15 cellular contexts compared by ENCODE assay signal in genomic region chr1:183719976-183720497, GRCh38.
A peak's percentile ranks its signal among the peaks of the same experiment; 100 is the strongest.
DNase-seq lines count a peak whose midpoint lies in the region; ATAC-seq and TF ChIP-seq lines count a peak whose summit lies in the region.
"Had no signal": no experiment of that assay in that cellular context is flagged by ENCODE, and none has a peak within 500 bp of the region (broad histone marks: within the 10 kb centered on the region; RNA-seq: fewer than 3 reads in every experiment).

No MANE protein-coding gene starts in this region.

- ATAC-seq in GM21381 (IDR thresholded peaks at IDR 0.05; ENCODE audit: unreplicated experiment), result no peak

- POLR2A ChIA-PET in HEK293 (lab: Yijun Ruan, JAX), result no interaction called here

- H3K27ac ChIP-seq in HEK293 (ENCODE audit: extremely low read depth, low read depth, low read length), result no peak overlapping the region

- no peaks in the 10 kb centered on the region for H3K4me1 Mint-ChIP-seq in activated naive CD4-positive, alpha-beta T cell treated with anti-CD3 and anti-CD28 coated beads, Interleukin-2, amount 10 ng/mL, durations not matched to agents 7 days and 5 days
- H3K4me1 Mint-ChIP-seq: B cell had no signal

- H3K36me3 Mint-ChIP-seq in activated naive CD4-positive, alpha-beta T cell treated with anti-CD3 and anti-CD28 coated beads, Interleukin-2, amount 10 ng/mL, durations not matched to agents 7 days and 5 days, result no peaks in the 10 kb centered on the region

- no peaks in the 10 kb centered on the region for H3K4me1 ChIP-seq in HEK293 (ENCODE audit: control insufficient read depth, insufficient read depth, low read length)

- no peaks in the 10 kb centered on the region for H3K9me3 ChIP-seq in HEK293 (ENCODE audit: control insufficient read depth, insufficient read depth, low read depth, low read length)

- H3K4me3 ChIP-seq in HEK293 (ENCODE audit: low read depth, low read length) (no peak overlapping the region), cardiac fibroblast (replicated peaks in 1 of 2; ENCODE audit: low read depth in 2 of 2, low read length in 2 of 2) (no peak overlapping the region), fibroblast of villous mesenchyme (ENCODE audit: low read depth, low read length) (no peak overlapping the region)

- TF ChIP-seq CTCF in HEK293 (tag by site-specific recombination; IDR thresholded peaks at IDR 0.05), result no peak
- TF ChIP-seq CTCF in cardiac fibroblast (IDR thresholded peaks at IDR 0.05; ENCODE audit: low read depth, low read length), result no peak
- no peak for TF ChIP-seq CTCF in fibroblast of villous mesenchyme (IDR thresholded peaks at IDR 0.05; ENCODE audit: insufficient read depth, low read depth, low read length)

- no peaks in the 10 kb centered on the region for H3K36me3 ChIP-seq in HEK293 (ENCODE audit: control insufficient read depth in 2 of 2, insufficient read depth in 1 of 2, low read length in 2 of 2)

- no peaks in the 10 kb centered on the region for H3K27me3 Mint-ChIP-seq in activated naive CD4-positive, alpha-beta T cell treated with anti-CD3 and anti-CD28 coated beads, Interleukin-2, amount 10 ng/mL, durations not matched to agents 7 days and 5 days

- DNase-seq in cardiac fibroblast (ENCODE audit: low read depth in 2 of 2) (peak; percentile 40 to 50), fibroblast of villous mesenchyme (ENCODE audit: low read depth) (peak; percentile 74), DMS153 (lab: John Stamatoyannopoulos, UW) (no peak), ecto neural progenitor cell (ENCODE audit: low spot score) (no peak)
- DNase-seq in activated naive CD4-positive, alpha-beta T cell treated with anti-CD3 and anti-CD28 coated beads, Interleukin-2, amount 10 ng/mL, durations not matched to agents 7 days and 5 days, result no peak
- DNase-seq: DND-41, GDM1, KBM-7, NCI-H1105, NCI-H1694, NCI-H510A treated with DMSO at 0.1 percent for 48 hours, NCI-H82 had no signal

- no peak overlapping the region for H3K4me3 Mint-ChIP-seq in activated naive CD4-positive, alpha-beta T cell treated with anti-CD3 and anti-CD28 coated beads, Interleukin-2, amount 10 ng/mL, durations not matched to agents 7 days and 5 days
- H3K4me3 Mint-ChIP-seq: B cell had no signal

- CTCF ChIA-PET in HEK293 (lab: Yijun Ruan, JAX), result interaction anchor here (0.6 to 1.3 kb wide), 3 partner anchors 11 to 184 kb away, joined by 3 to 4 read pairs (median 3); no protein-coding TSS in a partner anchor
- CTCF ChIA-PET in activated naive CD4-positive, alpha-beta T cell treated with anti-CD3 and anti-CD28 coated beads, Interleukin-2, amount 10 ng/mL, durations not matched to agents 7 days and 5 days (lab: Charles Lee), result no interaction called here

- no peaks in the 10 kb centered on the region for H3K9me3 Mint-ChIP-seq in activated naive CD4-positive, alpha-beta T cell treated with anti-CD3 and anti-CD28 coated beads, Interleukin-2, amount 10 ng/mL, durations not matched to agents 7 days and 5 days

- no peak overlapping the region for H3K27ac Mint-ChIP-seq in activated naive CD4-positive, alpha-beta T cell treated with anti-CD3 and anti-CD28 coated beads, Interleukin-2, amount 10 ng/mL, durations not matched to agents 7 days and 5 days
- H3K27ac Mint-ChIP-seq: B cell had no signal

TF ChIP-seq in HEK293, 187 proteins besides CTCF, POLR2A, EP300 and RAD21:
- TF ChIP-seq TCF7L2 (IDR thresholded peaks at IDR 0.05; ENCODE audit: borderline replicate concordance, low read depth, low read length), result no peak
- no peak for TF ChIP-seq ZBTB1 (tag by site-specific recombination; IDR thresholded peaks at IDR 0.05)
- no peak for TF ChIP-seq ZNF747 (tag by site-specific recombination; IDR thresholded peaks at IDR 0.05)
- no peak for TF ChIP-seq ZNF211 (tag by site-specific recombination; IDR thresholded peaks at IDR 0.05; ENCODE audit: low read depth)
- 0 out of 2 replicates have a peak, but pooled peaks have one; percentile 28 for TF ChIP-seq PRDM1 (tag by site-specific recombination; IDR thresholded peaks at IDR 0.05)
- TF ChIP-seq, protein P1, sequence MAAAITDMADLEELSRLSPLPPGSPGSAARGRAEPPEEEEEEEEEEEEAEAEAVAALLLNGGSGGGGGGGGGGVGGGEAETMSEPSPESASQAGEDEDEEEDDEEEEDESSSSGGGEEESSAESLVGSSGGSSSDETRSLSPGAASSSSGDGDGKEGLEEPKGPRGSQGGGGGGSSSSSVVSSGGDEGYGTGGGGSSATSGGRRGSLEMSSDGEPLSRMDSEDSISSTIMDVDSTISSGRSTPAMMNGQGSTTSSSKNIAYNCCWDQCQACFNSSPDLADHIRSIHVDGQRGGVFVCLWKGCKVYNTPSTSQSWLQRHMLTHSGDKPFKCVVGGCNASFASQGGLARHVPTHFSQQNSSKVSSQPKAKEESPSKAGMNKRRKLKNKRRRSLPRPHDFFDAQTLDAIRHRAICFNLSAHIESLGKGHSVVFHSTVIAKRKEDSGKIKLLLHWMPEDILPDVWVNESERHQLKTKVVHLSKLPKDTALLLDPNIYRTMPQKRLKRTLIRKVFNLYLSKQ (tag by site-specific recombination; IDR thresholded peaks at IDR 0.05; ENCODE audit: borderline replicate concordance), result no peak
- TF ChIP-seq YY2 (tag by site-specific recombination; IDR thresholded peaks at IDR 0.05), result no peak
- TF ChIP-seq, protein P2, sequence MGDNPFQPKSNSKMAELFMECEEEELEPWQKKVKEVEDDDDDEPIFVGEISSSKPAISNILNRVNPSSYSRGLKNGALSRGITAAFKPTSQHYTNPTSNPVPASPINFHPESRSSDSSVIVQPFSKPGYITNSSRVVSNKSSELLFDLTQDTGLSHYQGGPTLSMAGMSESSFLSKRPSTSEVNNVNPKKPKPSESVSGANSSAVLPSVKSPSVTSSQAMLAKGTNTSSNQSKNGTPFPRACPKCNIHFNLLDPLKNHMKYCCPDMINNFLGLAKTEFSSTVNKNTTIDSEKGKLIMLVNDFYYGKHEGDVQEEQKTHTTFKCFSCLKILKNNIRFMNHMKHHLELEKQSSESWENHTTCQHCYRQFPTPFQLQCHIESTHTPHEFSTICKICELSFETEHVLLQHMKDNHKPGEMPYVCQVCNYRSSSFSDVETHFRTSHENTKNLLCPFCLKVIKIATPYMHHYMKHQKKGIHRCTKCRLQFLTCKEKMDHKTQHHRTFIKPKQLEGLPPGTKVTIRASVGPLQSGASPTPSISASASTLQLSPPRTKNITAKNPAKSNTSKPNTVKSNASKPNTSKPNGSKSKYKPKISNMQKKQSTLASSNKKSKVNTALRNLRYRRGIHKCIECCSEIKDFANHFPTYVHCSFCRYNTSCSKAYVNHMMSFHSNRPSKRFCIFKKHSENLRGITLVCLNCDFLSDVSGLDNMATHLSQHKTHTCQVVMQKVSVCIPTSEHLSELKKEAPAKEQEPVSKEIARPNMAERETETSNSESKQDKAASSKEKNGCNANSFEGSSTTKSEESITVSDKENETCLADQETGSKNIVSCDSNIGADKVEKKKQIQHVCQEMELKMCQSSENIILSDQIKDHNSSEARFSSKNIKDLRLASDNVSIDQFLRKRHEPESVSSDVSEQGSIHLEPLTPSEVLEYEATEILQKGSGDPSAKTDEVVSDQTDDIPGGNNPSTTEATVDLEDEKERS (tag by site-specific recombination; IDR thresholded peaks at IDR 0.05), result no peak
- TF ChIP-seq ZNF76 (tag by site-specific recombination; IDR thresholded peaks at IDR 0.05; ENCODE audit: borderline replicate concordance, low read depth), result no peak

Comparison
In these comparisons a context has a peak if more than half of its experiments do, and no peak if none do; other contexts are left out.
1. DNase-seq: peak in cardiac fibroblast (2 of 2) and fibroblast of villous mesenchyme (single experiment); none in DMS153 (single experiment), activated naive CD4-positive, alpha-beta T cell treated with anti-CD3 and anti-CD28 coated beads, Interleukin-2, amount 10 ng/mL, durations not matched to agents 7 days and 5 days (single experiment) and ecto neural progenitor cell (single experiment).